ENCODE assay signal across 8 cellular contexts in the genomic region with DNA sequence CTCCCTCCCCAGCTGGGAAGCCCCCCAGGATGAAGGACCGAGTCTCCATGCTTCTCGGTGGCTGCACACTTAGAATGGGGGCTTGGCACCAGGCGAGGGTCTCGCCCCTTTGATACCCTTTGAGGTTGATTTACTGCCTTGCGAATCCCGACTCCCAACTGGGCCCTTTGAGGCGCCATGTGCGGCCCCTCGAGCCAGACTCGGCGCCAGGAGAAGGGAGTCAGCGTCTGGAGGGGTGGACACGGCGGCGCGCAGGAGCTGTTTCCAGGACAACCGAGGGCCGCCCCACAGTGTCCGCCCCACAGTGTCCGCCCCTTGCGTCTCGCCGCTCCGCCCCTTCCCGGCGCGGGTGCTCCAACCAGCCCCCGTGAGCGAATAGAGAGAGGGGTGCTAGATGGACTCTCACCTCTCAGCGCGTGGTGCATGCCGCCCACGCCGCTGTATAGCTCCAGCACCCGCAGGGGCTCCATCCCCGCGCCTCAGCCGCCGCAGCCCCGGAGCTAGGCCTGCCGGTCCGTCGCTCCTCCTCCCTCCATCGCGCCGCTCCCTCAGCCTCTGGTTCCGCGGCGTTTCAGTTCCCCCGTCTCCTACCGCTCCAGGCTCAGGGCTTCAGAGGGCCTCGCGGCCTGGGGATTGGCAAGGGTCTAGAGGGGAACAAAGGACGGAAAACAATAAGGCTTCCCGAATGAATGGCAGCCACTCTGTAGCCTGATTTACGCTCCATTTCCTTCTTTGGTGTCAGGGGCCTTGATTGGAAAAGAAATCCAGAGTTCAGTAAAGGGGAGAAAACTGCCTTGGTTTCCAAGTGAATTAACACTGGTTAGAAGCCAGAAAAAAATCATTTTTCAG. TPM values are rescaled to one million over a fixed set of nuclear protein-coding genes. Genes with fewer than 3 reads are reported as not detected.
DNase-seq lines count a peak whose midpoint lies in the region; ATAC-seq and TF ChIP-seq lines count a peak whose summit lies in the region.

TSS of gene TRDMT1 (minus strand) at position 508 of the 849 bp plus-strand sequence. CDS start at position 470, 38 bp downstream.

- peak within 1 kb of the TSS; percentile 86 for H3K4me3 ChIP-seq in Karpas-422 (ENCODE audit: low read length)

- H3K4me1 ChIP-seq in ES-I3 (ENCODE audit: insufficient read depth, low read length): peaks cover 23% of the 10 kb centered on the region
- peaks cover 18% of the 10 kb centered on the region for H3K4me1 ChIP-seq in Karpas-422 (ENCODE audit: low read length)

- peak within 1 kb of the TSS; percentile 99 for H2AFZ ChIP-seq in Karpas-422 (ENCODE audit: low read length)

- H3K9ac ChIP-seq in ES-I3 (ENCODE audit: low read depth, low read length) (peak within 1 kb of the TSS; percentile 99), Karpas-422 (ENCODE audit: low read length) (peak within 1 kb of the TSS; percentile 80)

- no peaks in the 10 kb centered on the region for H3K27me3 ChIP-seq in Karpas-422 (ENCODE audit: low read length)

- peak; percentile 88 for DNase-seq in Karpas-422
- peak; percentile 85 for DNase-seq in SK-N-DZ (ENCODE audit: low spot score)
- peak; percentile 82 to 84 for DNase-seq in activated naive CD4-positive, alpha-beta T cell treated with anti-CD3 and anti-CD28 coated beads, Interleukin-2, amount 50 U/mL, for 72 hours (ENCODE audit: low spot score in 2 of 2)
- DNase-seq in glomerular visceral epithelial cell (ENCODE audit: extremely low spot score): peak; percentile 90
- peak; percentile 58 for DNase-seq in omental fat pad (ENCODE audit: low spot score)

- no peaks in the 10 kb centered on the region; the same call in 1 of the 2 replicates for H3K9me2 ChIP-seq in Karpas-422 (replicated peaks; ENCODE audit: insufficient read depth, low read length)

- H3K4me2 ChIP-seq in Karpas-422 (ENCODE audit: low read depth, low read length, poor library complexity, severe bottlenecking): peak within 1 kb of the TSS; percentile 99

- ATAC-seq in GM21825 (IDR thresholded peaks at IDR 0.05; ENCODE audit: unreplicated experiment): peak; percentile 92
- ATAC-seq in activated naive CD4-positive, alpha-beta T cell treated with anti-CD3 and anti-CD28 coated beads, Interleukin-2, amount 50 U/mL, for 72 hours: peak; percentile 93 to 94
- peak; percentile 100 for ATAC-seq in omental fat pad (ENCODE audit: low FRiP score)

- H3K36me3 ChIP-seq in ES-I3 (ENCODE audit: insufficient read depth, low read length) (no peaks in the 10 kb centered on the region), Karpas-422 (ENCODE audit: insufficient read depth, low read length) (no peaks in the 10 kb centered on the region)

- no peaks in the 10 kb centered on the region for H3K9me3 ChIP-seq in ES-I3 (ENCODE audit: control insufficient read depth, insufficient read depth, low read length)
- no peaks in the 10 kb centered on the region for H3K9me3 ChIP-seq in Karpas-422 (ENCODE audit: low read length)

- no peak within 1 kb of the TSS for H3K27ac ChIP-seq in Karpas-422 (ENCODE audit: low read length)
- peak within 1 kb of the TSS; percentile 73 for H3K27ac ChIP-seq in temporal lobe (ENCODE audit: low read depth, low read length)

- H3K79me2 ChIP-seq in Karpas-422 (ENCODE audit: low read length): no peaks in the 10 kb centered on the region

- H3K9me3 Mint-ChIP-seq in activated naive CD4-positive, alpha-beta T cell treated with anti-CD3 and anti-CD28 coated beads, Interleukin-2, amount 50 U/mL, for 72 hours: no peaks in the 10 kb centered on the region

- TF ChIP-seq CTCF in omental fat pad (IDR thresholded peaks at IDR 0.05): no peak

- H4K20me1 ChIP-seq in Karpas-422 (ENCODE audit: insufficient read depth, low read depth, low read length): no peaks in the 10 kb centered on the region

- peak within 1 kb of the TSS; percentile 99 for H3K27ac Mint-ChIP-seq in activated naive CD4-positive, alpha-beta T cell treated with anti-CD3 and anti-CD28 coated beads, Interleukin-2, amount 50 U/mL, for 72 hours

- peaks cover 0 to 4% of the 10 kb centered on the region in 2 donors for H3K36me3 Mint-ChIP-seq in activated naive CD4-positive, alpha-beta T cell treated with anti-CD3 and anti-CD28 coated beads, Interleukin-2, amount 50 U/mL, for 72 hours

RNA-seq across cellular contexts. Expression of gene TRDMT1, which starts in this region (rescaled TPM):
- 3.1 and 8.3 TPM in 2 replicates for total RNA-seq in Karpas-422 (2014; rRNA removed; shearing (Covaris generic); ENCODE audit: low replicate concordance)
- 3.7 TPM in 2 replicates for polyA plus RNA-seq in SK-N-DZ (2014; cell fraction: cytosol; rRNA removed)
- 3.9 and 5.9 TPM in 2 replicates for polyA plus RNA-seq in SK-N-DZ (2014; cell fraction: nucleus; rRNA removed)
- 1 to 10 TPM; 7.1 to 9.4 TPM for total RNA-seq in activated naive CD4-positive, alpha-beta T cell treated with anti-CD3 and anti-CD28 coated beads, Interleukin-2, amount 50 U/mL, for 72 hours
- total RNA-seq in omental fat pad (10 to 100 TPM in 1 of 4 donors, 1 to 10 TPM in 3; 4.9 to 13.7 (median 6.2) TPM), temporal lobe (15.2 TPM)
